14 cellular contexts compared by ENCODE assay signal in genomic region chr9:27351438-27351837, GRCh38. TPM values are rescaled to one million over a fixed set of nuclear protein-coding genes. Genes with fewer than 3 reads are reported as not detected.
DNase-seq lines count a peak whose midpoint lies in the region; ATAC-seq and TF ChIP-seq lines count a peak whose summit lies in the region.
"Had no signal": no experiment of that assay in that cellular context is flagged by ENCODE, and none has a peak within 500 bp of the region (broad histone marks: within the 10 kb centered on the region; RNA-seq: fewer than 3 reads in every experiment).

No MANE protein-coding gene starts in this region.

- peaks cover 17% of the 10 kb centered on the region for H3K4me1 ChIP-seq in BE2C
- no peaks in the 10 kb centered on the region for H3K4me1 ChIP-seq in CD8-positive, alpha-beta memory T cell (ENCODE audit: insufficient read depth, low read length)

- CTCF ChIA-PET in CD8-positive, alpha-beta memory T cell (lab: Charles Lee): no interaction called here

- no peaks in the 10 kb centered on the region for H3K9me3 ChIP-seq in BE2C
- H3K9me3 ChIP-seq in CD8-positive, alpha-beta memory T cell (ENCODE audit: low read length): no peaks in the 10 kb centered on the region
- H3K9me3 ChIP-seq: spleen had no signal

- H3K27ac ChIP-seq in CD8-positive, alpha-beta memory T cell (ENCODE audit: low read depth, low read length): no peak overlapping the region

- H3K4me3 Mint-ChIP-seq in nephron: no peak overlapping the region
- no peak overlapping the region for H3K4me3 Mint-ChIP-seq in natural killer cell treated with Interleukin-12 subunit alpha and Interleukin-12 subunit beta and Interleukin-15 and Interleukin-18, amount 100 ng/mL, for 72 hours
- H3K4me3 Mint-ChIP-seq in CD8-positive, alpha-beta memory T cell: no peak overlapping the region
- H3K4me3 Mint-ChIP-seq: activated CD8-positive, alpha-beta memory T cell treated with anti-CD3 and anti-CD28 coated beads, Interleukin-2, amount 10 ng/mL, durations not matched to agents 7 days and 5 days had no signal

- ATAC-seq in natural killer cell treated with Interleukin-12 subunit alpha and Interleukin-12 subunit beta and Interleukin-15 and Interleukin-18, amount 100 ng/mL, for 72 hours: no peak
- ATAC-seq: activated CD8-positive, alpha-beta memory T cell treated with anti-CD3 and anti-CD28 coated beads, Interleukin-2, amount 10 ng/mL, durations not matched to agents 7 days and 5 days had no signal

- TF ChIP-seq CTCF in BE2C (IDR thresholded peaks at IDR 0.05; ENCODE audit: low read depth, low read length) (no peak), fibroblast of pulmonary artery (IDR thresholded peaks at IDR 0.05; ENCODE audit: low read length, missing control alignments) (no peak), nephron (IDR thresholded peaks at IDR 0.05; ENCODE audit: unreplicated experiment in 3 of 3) (no peak)

- H3K4me3 ChIP-seq in BE2C (ENCODE audit: low read depth, low read length): no peak overlapping the region
- H3K4me3 ChIP-seq in fibroblast of pulmonary artery (replicated peaks; ENCODE audit: low read depth, low read length): no peak overlapping the region
- H3K4me3 ChIP-seq in CD8-positive, alpha-beta memory T cell (ENCODE audit: low read length): no peak overlapping the region
- H3K4me3 ChIP-seq: spleen had no signal

- H3K9me3 Mint-ChIP-seq in nephron: no peaks in the 10 kb centered on the region
- no peaks in the 10 kb centered on the region for H3K9me3 Mint-ChIP-seq in natural killer cell treated with Interleukin-12 subunit alpha and Interleukin-12 subunit beta and Interleukin-15 and Interleukin-18, amount 100 ng/mL, for 72 hours
- no peaks in the 10 kb centered on the region for H3K9me3 Mint-ChIP-seq in CD8-positive, alpha-beta memory T cell
- H3K9me3 Mint-ChIP-seq: naive thymus-derived CD4-positive, alpha-beta T cell had no signal

- POLR2A ChIA-PET in CD8-positive, alpha-beta memory T cell (lab: Charles Lee): no interaction called here

- no peaks in the 10 kb centered on the region for H3K27me3 ChIP-seq in BE2C
- H3K27me3 ChIP-seq in CD8-positive, alpha-beta memory T cell (ENCODE audit: insufficient read depth, low read length, poor library complexity, severe bottlenecking): no peaks in the 10 kb centered on the region
- H3K27me3 ChIP-seq: spleen had no signal

- H3K27ac Mint-ChIP-seq in nephron: peak overlapping the region; percentile 45 to 51 (median 48)
- H3K27ac Mint-ChIP-seq in natural killer cell treated with Interleukin-12 subunit alpha and Interleukin-12 subunit beta and Interleukin-15 and Interleukin-18, amount 100 ng/mL, for 72 hours: no peak overlapping the region
- no peak overlapping the region for H3K27ac Mint-ChIP-seq in CD8-positive, alpha-beta memory T cell
- H3K27ac Mint-ChIP-seq: activated CD8-positive, alpha-beta memory T cell treated with anti-CD3 and anti-CD28 coated beads, Interleukin-2, amount 10 ng/mL, durations not matched to agents 7 days and 5 days; naive thymus-derived CD4-positive, alpha-beta T cell had no signal

- no peaks in the 10 kb centered on the region for H3K36me3 ChIP-seq in BE2C
- H3K36me3 ChIP-seq in CD8-positive, alpha-beta memory T cell (ENCODE audit: insufficient read depth, low read length): no peaks in the 10 kb centered on the region
- H3K36me3 ChIP-seq: spleen had no signal

- peaks cover 40% of the 10 kb centered on the region for H3K4me1 Mint-ChIP-seq in nephron
- H3K4me1 Mint-ChIP-seq in natural killer cell treated with Interleukin-12 subunit alpha and Interleukin-12 subunit beta and Interleukin-15 and Interleukin-18, amount 100 ng/mL, for 72 hours (ENCODE audit: low read depth in 2 of 2): peaks cover 6 to 8% of the 10 kb centered on the region in 2 donors
- peaks cover 6 to 12% (median 11%) of the 10 kb centered on the region in 3 donors for H3K4me1 Mint-ChIP-seq in CD8-positive, alpha-beta memory T cell

- peaks cover 15% of the 10 kb centered on the region for H3K36me3 Mint-ChIP-seq in nephron (ENCODE audit: low read depth)
- no peaks in the 10 kb centered on the region for H3K36me3 Mint-ChIP-seq in natural killer cell treated with Interleukin-12 subunit alpha and Interleukin-12 subunit beta and Interleukin-15 and Interleukin-18, amount 100 ng/mL, for 72 hours
- no peaks in the 10 kb centered on the region for H3K36me3 Mint-ChIP-seq in CD8-positive, alpha-beta memory T cell
- H3K36me3 Mint-ChIP-seq: activated CD8-positive, alpha-beta memory T cell treated with anti-CD3 and anti-CD28 coated beads, Interleukin-2, amount 10 ng/mL, durations not matched to agents 7 days and 5 days had no signal

- peak; percentile 16 for DNase-seq in BE2C
- DNase-seq in NCI-H345 (lab: John Stamatoyannopoulos, UW): peak; percentile 72
- peak; percentile 47 for DNase-seq in fibroblast of pulmonary artery (ENCODE audit: low read depth)
- no peak for DNase-seq in natural killer cell treated with Interleukin-12 subunit alpha and Interleukin-12 subunit beta and Interleukin-15 and Interleukin-18, amount 100 ng/mL, for 72 hours (ENCODE audit: low spot score)
- DNase-seq in CD8-positive, alpha-beta memory T cell: no peak
- DNase-seq in NCI-H187 treated with DMSO at 0.1 percent for 48 hours (lab: John Stamatoyannopoulos, UW): no peak
- DNase-seq in islet precursor cell: no peak
- DNase-seq: activated CD8-positive, alpha-beta memory T cell treated with anti-CD3 and anti-CD28 coated beads, Interleukin-2, amount 10 ng/mL, durations not matched to agents 7 days and 5 days; amniotic stem cell; KG1; naive thymus-derived CD4-positive, alpha-beta T cell; NCI-H2227 treated with DMSO at 0.1 percent for 48 hours; spleen had no signal

- peaks cover 3% of the 10 kb centered on the region for H3K27me3 Mint-ChIP-seq in nephron (ENCODE audit: low read depth)
- peaks cover 0 to 2% of the 10 kb centered on the region in 2 donors for H3K27me3 Mint-ChIP-seq in natural killer cell treated with Interleukin-12 subunit alpha and Interleukin-12 subunit beta and Interleukin-15 and Interleukin-18, amount 100 ng/mL, for 72 hours
- no peaks in the 10 kb centered on the region for H3K27me3 Mint-ChIP-seq in CD8-positive, alpha-beta memory T cell
- H3K27me3 Mint-ChIP-seq: activated CD8-positive, alpha-beta memory T cell treated with anti-CD3 and anti-CD28 coated beads, Interleukin-2, amount 10 ng/mL, durations not matched to agents 7 days and 5 days; naive thymus-derived CD4-positive, alpha-beta T cell had no signal

RNA-seq across cellular contexts. Expression of gene EQTN, which starts 54.5 kb away (rescaled TPM):
- not detected for polyA plus RNA-seq in BE2C (2012; ENCODE audit: insufficient read depth, insufficient read length, low read depth)
- not detected for total RNA-seq in natural killer cell treated with Interleukin-12 subunit alpha and Interleukin-12 subunit beta and Interleukin-15 and Interleukin-18, amount 100 ng/mL, for 72 hours
- total RNA-seq in CD8-positive, alpha-beta memory T cell: not detected
- not detected for polyA plus RNA-seq in CD8-positive, alpha-beta memory T cell
- total RNA-seq: activated CD8-positive, alpha-beta memory T cell treated with anti-CD3 and anti-CD28 coated beads, Interleukin-2, amount 10 ng/mL, durations not matched to agents 7 days and 5 days; naive thymus-derived CD4-positive, alpha-beta T cell had no signal
- polyA plus RNA-seq: naive thymus-derived CD4-positive, alpha-beta T cell had no signal

Comparison
In these comparisons a context has a peak if more than half of its experiments do, and no peak if none do; other contexts are left out.
1. DNase-seq: peak in BE2C (single experiment), NCI-H345 (single experiment) and fibroblast of pulmonary artery (single experiment); none in natural killer cell treated with Interleukin-12 subunit alpha and Interleukin-12 subunit beta and Interleukin-15 and Interleukin-18, amount 100 ng/mL, for 72 hours (single experiment), CD8-positive, alpha-beta memory T cell (0 of 5), NCI-H187 treated with DMSO at 0.1 percent for 48 hours (single experiment) and islet precursor cell (single experiment).
2. H3K27ac Mint-ChIP-seq: peak in nephron (3 of 3); none in natural killer cell treated with Interleukin-12 subunit alpha and Interleukin-12 subunit beta and Interleukin-15 and Interleukin-18, amount 100 ng/mL, for 72 hours (0 of 2) and CD8-positive, alpha-beta memory T cell (0 of 8).